ENCODE assay signal across 9 cellular contexts in the genomic region with DNA sequence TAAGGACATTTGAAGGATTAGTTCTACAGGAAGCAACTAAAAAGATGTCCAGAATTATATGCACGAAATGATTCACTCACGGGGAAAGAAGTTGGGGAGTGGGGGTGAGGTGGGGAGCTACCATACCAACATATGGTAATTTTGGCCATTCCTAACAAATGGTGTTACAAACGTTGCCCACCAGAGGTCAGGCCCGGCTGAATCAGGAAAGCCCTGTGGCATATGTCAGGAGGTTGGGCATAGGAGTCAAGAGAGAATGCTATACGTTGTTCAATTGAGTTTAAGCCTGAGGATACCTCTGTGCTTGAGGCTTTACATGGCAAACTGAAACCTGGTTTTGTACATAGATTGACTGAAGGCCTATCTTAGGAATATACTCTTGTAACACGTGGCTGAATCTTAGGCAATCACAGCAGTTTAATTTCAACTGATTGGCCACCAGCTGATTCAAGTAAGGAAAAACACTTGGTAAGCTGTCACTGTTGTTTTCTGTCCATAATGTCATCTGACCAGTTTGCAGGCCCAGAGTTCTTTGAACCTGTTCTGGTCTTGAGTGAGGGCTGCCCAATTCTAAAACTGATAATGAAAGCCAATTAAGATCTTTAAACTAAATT. TPM values are rescaled to one million over a fixed set of nuclear protein-coding genes. Genes with fewer than 3 reads are reported as not detected.
DNase-seq lines count a peak whose midpoint lies in the region; ATAC-seq and TF ChIP-seq lines count a peak whose summit lies in the region.
"Had no signal": no experiment of that assay in that cellular context is flagged by ENCODE, and none has a peak within 500 bp of the region (broad histone marks: within the 10 kb centered on the region; RNA-seq: fewer than 3 reads in every experiment).

No MANE protein-coding gene starts in this region.

- DNase-seq in COR-L47 (lab: John Stamatoyannopoulos, UW) (peak; percentile 58), GM19238 (ENCODE audit: insufficient read length, low spot score) (peak; percentile 41), NCI-H524 treated with DMSO at 0.1 percent for 48 hours (lab: John Stamatoyannopoulos, UW) (peak; percentile 65), fibroblast of lung (ENCODE audit: low read depth in 2 of 2) (peak; percentile 50 to 70)
- peak; percentile 58 for DNase-seq in activated CD8-positive, alpha-beta memory T cell treated with anti-CD3 and anti-CD28 coated beads, Interleukin-2, amount 50 U/mL, for 48 hours
- no peak for DNase-seq in effector CD8-positive, alpha-beta T cell (lab: John Stamatoyannopoulos, UW)

- H3K79me2 ChIP-seq in fibroblast of lung (ENCODE audit: control insufficient read depth, insufficient read depth, low read length), result no peaks in the 10 kb centered on the region
- H3K79me2 ChIP-seq in neural cell (replicated peaks; ENCODE audit: insufficient read depth, low read length), result no peaks in the 10 kb centered on the region

- H2AFZ ChIP-seq in fibroblast of lung (ENCODE audit: low read length) (no peak overlapping the region), neural cell (ENCODE audit: low read depth, low read length) (no peak overlapping the region)

- H3K27me3 ChIP-seq in fibroblast of lung (ENCODE audit: control insufficient read depth, insufficient read depth, low read length) (no peaks in the 10 kb centered on the region), neural cell (ENCODE audit: insufficient read depth, low read depth, low read length) (no peaks in the 10 kb centered on the region)

- TF ChIP-seq CTCF in fibroblast of lung (conservative IDR thresholded peaks at IDR 0.05 in 1 of 2, IDR thresholded peaks at IDR 0.05 in 1 of 2; ENCODE audit: low read depth in 1 of 2, low read length in 2 of 2) (peak; percentile 57 to 70), neural cell (IDR thresholded peaks at IDR 0.05; ENCODE audit: poor library complexity, severe bottlenecking) (peak; percentile 67)

- H3F3A ChIP-seq in neural cell (ENCODE audit: insufficient read depth, low read length, poor library complexity, severe bottlenecking), result no peaks in the 10 kb centered on the region

- H3K9me3 ChIP-seq in fibroblast of lung (ENCODE audit: control insufficient read depth, insufficient read depth, low read depth, low read length) (no peaks in the 10 kb centered on the region), neural cell (ENCODE audit: low read length) (no peaks in the 10 kb centered on the region)

- H3K4me2 ChIP-seq in fibroblast of lung (ENCODE audit: extremely low read depth, insufficient read depth, low read length), result no peak overlapping the region
- H3K4me2 ChIP-seq in neural cell (ENCODE audit: low read length), result no peak overlapping the region

- H3K36me3 ChIP-seq in fibroblast of lung (ENCODE audit: control insufficient read depth, insufficient read depth, low read length) (no peaks in the 10 kb centered on the region), neural cell (ENCODE audit: insufficient read depth, low read length) (no peaks in the 10 kb centered on the region)

- H3K4me3 ChIP-seq in fibroblast of lung (replicated peaks in 1 of 4; ENCODE audit: control extremely low read depth in 1 of 4, insufficient read depth in 1 of 4, low read depth in 3 of 4, low read length in 4 of 4) (no peak overlapping the region), neural cell (ENCODE audit: low read length) (no peak overlapping the region)

- TF ChIP-seq RAD21 in neural cell (conservative IDR thresholded peaks at IDR 0.05), result peak; percentile 76

- no peak overlapping the region for H3K9ac ChIP-seq in fibroblast of lung (ENCODE audit: insufficient read depth, low read length)
- no peak overlapping the region for H3K9ac ChIP-seq in neural cell (ENCODE audit: low read length)

- peaks cover under 1% of the 10 kb centered on the region for H3K4me1 ChIP-seq in fibroblast of lung (ENCODE audit: control insufficient read depth, extremely low read depth, insufficient read depth, low read length)

- H3K27ac ChIP-seq in fibroblast of lung (ENCODE audit: insufficient read depth, low read length), result no peak overlapping the region
- H3K27ac ChIP-seq in neural cell (ENCODE audit: low read length), result no peak overlapping the region

- H4K20me1 ChIP-seq in fibroblast of lung (ENCODE audit: control insufficient read depth, extremely low read depth, insufficient read depth, low read length), result no peaks in the 10 kb centered on the region
- no peaks in the 10 kb centered on the region for H4K20me1 ChIP-seq in neural cell (ENCODE audit: insufficient read depth)

- ATAC-seq in HG03196 (IDR thresholded peaks at IDR 0.05; ENCODE audit: unreplicated experiment), result peak; percentile 84

- H3K9me2 ChIP-seq in neural cell (ENCODE audit: insufficient read depth, low read length), result no peaks in the 10 kb centered on the region

- TF ChIP-seq EP300 in neural cell (conservative IDR thresholded peaks at IDR 0.05; ENCODE audit: poor library complexity, severe bottlenecking), result no peak

TF ChIP-seq in neural cell, 6 proteins besides CTCF, POLR2A, EP300 and RAD21:
- TF ChIP-seq MXI1 (conservative IDR thresholded peaks at IDR 0.05; ENCODE audit: poor library complexity, severe bottlenecking), result no peak
- TF ChIP-seq, protein P1, sequence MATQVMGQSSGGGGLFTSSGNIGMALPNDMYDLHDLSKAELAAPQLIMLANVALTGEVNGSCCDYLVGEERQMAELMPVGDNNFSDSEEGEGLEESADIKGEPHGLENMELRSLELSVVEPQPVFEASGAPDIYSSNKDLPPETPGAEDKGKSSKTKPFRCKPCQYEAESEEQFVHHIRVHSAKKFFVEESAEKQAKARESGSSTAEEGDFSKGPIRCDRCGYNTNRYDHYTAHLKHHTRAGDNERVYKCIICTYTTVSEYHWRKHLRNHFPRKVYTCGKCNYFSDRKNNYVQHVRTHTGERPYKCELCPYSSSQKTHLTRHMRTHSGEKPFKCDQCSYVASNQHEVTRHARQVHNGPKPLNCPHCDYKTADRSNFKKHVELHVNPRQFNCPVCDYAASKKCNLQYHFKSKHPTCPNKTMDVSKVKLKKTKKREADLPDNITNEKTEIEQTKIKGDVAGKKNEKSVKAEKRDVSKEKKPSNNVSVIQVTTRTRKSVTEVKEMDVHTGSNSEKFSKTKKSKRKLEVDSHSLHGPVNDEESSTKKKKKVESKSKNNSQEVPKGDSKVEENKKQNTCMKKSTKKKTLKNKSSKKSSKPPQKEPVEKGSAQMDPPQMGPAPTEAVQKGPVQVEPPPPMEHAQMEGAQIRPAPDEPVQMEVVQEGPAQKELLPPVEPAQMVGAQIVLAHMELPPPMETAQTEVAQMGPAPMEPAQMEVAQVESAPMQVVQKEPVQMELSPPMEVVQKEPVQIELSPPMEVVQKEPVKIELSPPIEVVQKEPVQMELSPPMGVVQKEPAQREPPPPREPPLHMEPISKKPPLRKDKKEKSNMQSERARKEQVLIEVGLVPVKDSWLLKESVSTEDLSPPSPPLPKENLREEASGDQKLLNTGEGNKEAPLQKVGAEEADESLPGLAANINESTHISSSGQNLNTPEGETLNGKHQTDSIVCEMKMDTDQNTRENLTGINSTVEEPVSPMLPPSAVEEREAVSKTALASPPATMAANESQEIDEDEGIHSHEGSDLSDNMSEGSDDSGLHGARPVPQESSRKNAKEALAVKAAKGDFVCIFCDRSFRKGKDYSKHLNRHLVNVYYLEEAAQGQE (IDR thresholded peaks at IDR 0.05; ENCODE audit: borderline replicate concordance), result no peak
- no peak for TF ChIP-seq TAF1 (IDR thresholded peaks at IDR 0.05; ENCODE audit: low read depth)
- peak; percentile 78 for TF ChIP-seq SMC3 (conservative IDR thresholded peaks at IDR 0.05; ENCODE audit: poor library complexity)
- TF ChIP-seq POLR2AphosphoS5 (IDR thresholded peaks at IDR 0.05), result no peak

RNA-seq across cellular contexts. Expression of a gene that starts 23.4 kb away (rescaled TPM):
- total RNA-seq in fibroblast of lung, result not detected in 2 replicates
- polyA plus RNA-seq in fibroblast of lung (not detected in 2 replicates), neural cell (not detected in 2 replicates)
- polyA plus RNA-seq in fibroblast of lung (2012), result not detected in 2 replicates
- polyA minus RNA-seq in fibroblast of lung (ENCODE audit: low replicate concordance) (not detected in 2 replicates), neural cell (not detected in 2 replicates)
- total RNA-seq: activated CD8-positive, alpha-beta memory T cell treated with anti-CD3 and anti-CD28 coated beads for 36 hours had no signal
